Comparison of ENCODE assay signal across 8 cellular contexts in genomic region chr3:189355481-189356201, GRCh38.
DNase-seq lines count a peak whose midpoint lies in the region; TF ChIP-seq lines count a peak whose summit lies in the region.

No MANE protein-coding gene starts in this region.

- no peaks in the 10 kb centered on the region for H3K79me2 ChIP-seq in SK-N-SH (ENCODE audit: insufficient read depth)

- H3K4me2 ChIP-seq in SK-N-SH = no peak overlapping the region

- no peak for TF ChIP-seq EP300 in SK-N-SH (IDR thresholded peaks at IDR 0.05; ENCODE audit: borderline replicate concordance in 1 of 2, low read depth in 1 of 2, low read length in 1 of 2)

- H3K4me1 ChIP-seq in CD4-positive, alpha-beta memory T cell (ENCODE audit: insufficient read depth, low read length) = peaks cover 37% of the 10 kb centered on the region
- peaks cover 0 to 9% of the 10 kb centered on the region in 2 donors for H3K4me1 ChIP-seq in adrenal gland (replicated peaks in 1 of 2)
- peaks cover 21 to 22% of the 10 kb centered on the region in 2 donors for H3K4me1 ChIP-seq in mucosa of rectum (ENCODE audit: control insufficient read depth in 2 of 2, insufficient read depth in 2 of 2, low read length in 2 of 2)
- H3K4me1 ChIP-seq in SK-N-SH (ENCODE audit: control insufficient read depth in 1 of 2, insufficient read depth in 2 of 2, low read depth in 1 of 2, low read length in 1 of 2) = no peaks in the 10 kb centered on the region

- no peaks in the 10 kb centered on the region for H3K27me3 Mint-ChIP-seq in CD4-positive, alpha-beta memory T cell

- peak; percentile 69 to 79 (median 73) for DNase-seq in CD4-positive, alpha-beta memory T cell
- DNase-seq in NOMO-1 treated with DMSO at 0.1 percent for 48 hours (lab: John Stamatoyannopoulos, UW; ENCODE audit: unreplicated experiment) (peak; percentile 70), adrenal gland (peak in 4 of 7 donors; percentile 16 to 26 (median 20)), DMS79 treated with DMSO at 0.1 percent for 48 hours (lab: John Stamatoyannopoulos, UW) (no peak), NCI-H1105 treated with DMSO at 0.1 percent for 48 hours (lab: John Stamatoyannopoulos, UW) (no peak), nucleus accumbens (lab: John Stamatoyannopoulos, UW) (no peak), SK-N-SH (no peak)

- no peaks in the 10 kb centered on the region for H3K36me3 ChIP-seq in CD4-positive, alpha-beta memory T cell (ENCODE audit: insufficient read depth, low read length)
- H3K36me3 ChIP-seq in adrenal gland (replicated peaks in 1 of 2) (no peaks in the 10 kb centered on the region), mucosa of rectum (ENCODE audit: control insufficient read depth in 2 of 2, insufficient read depth in 2 of 2, low read length in 2 of 2) (no peaks in the 10 kb centered on the region), SK-N-SH (replicated peaks in 1 of 2; ENCODE audit: control insufficient read depth in 1 of 2, insufficient read depth in 2 of 2, low read length in 1 of 2) (no peaks in the 10 kb centered on the region)

- no peak for TF ChIP-seq RAD21 in SK-N-SH (IDR thresholded peaks at IDR 0.05; ENCODE audit: low read length)

- H4K20me1 ChIP-seq in SK-N-SH (ENCODE audit: insufficient read depth) = no peaks in the 10 kb centered on the region

- H3K27me3 ChIP-seq in CD4-positive, alpha-beta memory T cell (ENCODE audit: insufficient read depth, low read length) = no peaks in the 10 kb centered on the region
- H3K27me3 ChIP-seq in adrenal gland (no peaks in the 10 kb centered on the region), mucosa of rectum (ENCODE audit: control insufficient read depth in 2 of 2, insufficient read depth in 2 of 2, low read length in 2 of 2) (no peaks in the 10 kb centered on the region), SK-N-SH (ENCODE audit: insufficient read depth) (no peaks in the 10 kb centered on the region; the same call in 1 of the 2 replicates)

- H3K9me3 ChIP-seq in CD4-positive, alpha-beta memory T cell (ENCODE audit: control insufficient read depth in 1 of 2, low read length in 2 of 2) = no peaks in the 10 kb centered on the region
- no peaks in the 10 kb centered on the region for H3K9me3 ChIP-seq in adrenal gland (replicated peaks in 1 of 3)
- H3K9me3 ChIP-seq in mucosa of rectum (ENCODE audit: control insufficient read depth in 2 of 2, low read length in 2 of 2) = no peaks in the 10 kb centered on the region
- no peaks in the 10 kb centered on the region for H3K9me3 ChIP-seq in SK-N-SH

- peaks cover 0 to 2% (median 0%) of the 10 kb centered on the region in 8 donors for H3K9me3 Mint-ChIP-seq in CD4-positive, alpha-beta memory T cell

- peak overlapping the region in 1 of 2 donors; percentile 8 for H3K9ac ChIP-seq in mucosa of rectum (ENCODE audit: low read depth in 1 of 2, low read length in 2 of 2)
- no peak overlapping the region for H3K9ac ChIP-seq in SK-N-SH

- 45 to 50% (median 48%) methylated on average over 6 of the region's 6 CpGs for WGBS in adrenal gland, 4 donors
- 0% methylated on average over 6 of the region's 6 CpGs for WGBS in SK-N-SH (ENCODE audit: low lambda C conversion rate)

- H3K4me3 Mint-ChIP-seq in CD4-positive, alpha-beta memory T cell = peak overlapping the region; percentile 55 to 83 (median 74)

- H3K27ac Mint-ChIP-seq in CD4-positive, alpha-beta memory T cell = peak overlapping the region; percentile 64 to 97 (median 93)

- H3K4me3 ChIP-seq in CD4-positive, alpha-beta memory T cell (ENCODE audit: low read length in 2 of 2) = no peak overlapping the region
- H3K4me3 ChIP-seq in adrenal gland (no peak overlapping the region), mucosa of rectum (ENCODE audit: low read length in 2 of 2) (no peak overlapping the region), SK-N-SH (ENCODE audit: low read depth in 2 of 2, low read length in 1 of 2) (no peak overlapping the region)

- no peaks in the 10 kb centered on the region for H3K36me3 Mint-ChIP-seq in CD4-positive, alpha-beta memory T cell

- H3K9me2 ChIP-seq in SK-N-SH = no peaks in the 10 kb centered on the region

- TF ChIP-seq CTCF in adrenal gland (IDR thresholded peaks at IDR 0.05) (no peak), SK-N-SH (IDR thresholded peaks at IDR 0.05) (no peak)

- H3K4me1 Mint-ChIP-seq in CD4-positive, alpha-beta memory T cell = peaks cover 23 to 34% (median 31%) of the 10 kb centered on the region in 4 donors

- peak overlapping the region; percentile 30 for H3K27ac ChIP-seq in CD4-positive, alpha-beta memory T cell (ENCODE audit: low read depth, low read length)
- H3K27ac ChIP-seq in adrenal gland (peak overlapping the region in 1 of 5 donors; percentile 0), mucosa of rectum (ENCODE audit: low read depth in 2 of 2, low read length in 2 of 2) (peak overlapping the region; percentile 78 to 81), SK-N-SH (ENCODE audit: low read depth in 2 of 2, low read length in 1 of 2) (no peak overlapping the region)

- POLR2A ChIA-PET in CD4-positive, alpha-beta memory T cell (lab: Charles Lee; ENCODE audit: partially characterized antibody) = interaction anchor here (0.8 to 2.5 kb wide), 7 partner anchors 11 to 224 kb away, joined by 3 to 46 read pairs (median 5); no protein-coding TSS in a partner anchor
- POLR2A ChIA-PET in SK-N-SH (lab: Yijun Ruan, JAX) = no interaction called here

- TF ChIP-seq POLR2A in adrenal gland (IDR thresholded peaks at IDR 0.05) = no peak

- CTCF ChIA-PET in CD4-positive, alpha-beta memory T cell (lab: Charles Lee; ENCODE audit: partially characterized antibody) = interaction anchor here (0.6 to 3.1 kb wide), 15 partner anchors 9 to 1614 kb away, joined by 3 to 20 read pairs (median 4); no protein-coding TSS in a partner anchor
- CTCF ChIA-PET in SK-N-SH (lab: Yijun Ruan, JAX) = no interaction called here

- no peaks in the 10 kb centered on the region for H3F3A ChIP-seq in SK-N-SH (replicated peaks; ENCODE audit: insufficient read depth)

- H2AFZ ChIP-seq in SK-N-SH (ENCODE audit: low read depth) = no peak overlapping the region

- intact Hi-C loops in CD4-positive, alpha-beta memory T cell (cut with micrococcal nuclease) = loop anchor here (1.0 to 5.0 kb wide), 2 partner anchors 31 to 68 kb away; no protein-coding TSS in a partner anchor
- intact Hi-C loops in adrenal gland (cut with DNase I) = no loop called here

TF ChIP-seq in SK-N-SH, 30 proteins besides CTCF, POLR2A, EP300 and RAD21:
- TF ChIP-seq YY1 (IDR thresholded peaks at IDR 0.05; ENCODE audit: low read depth) (no peak), MAX (IDR thresholded peaks at IDR 0.05; ENCODE audit: low read depth) (no peak), MXI1 (IDR thresholded peaks at IDR 0.05; ENCODE audit: low read depth, low read length) (no peak), POLR2AphosphoS5 (IDR thresholded peaks at IDR 0.05; ENCODE audit: low read depth, low read length) (no peak), SMC3 (IDR thresholded peaks at IDR 0.05; ENCODE audit: low read depth, low read length) (no peak), CHD2 (IDR thresholded peaks at IDR 0.05; ENCODE audit: low read length, partially characterized antibody) (no peak), EZH2phosphoT487 (IDR thresholded peaks at IDR 0.05; ENCODE audit: borderline replicate concordance, low read depth) (no peak), JUND (IDR thresholded peaks at IDR 0.05) (no peak), PBX3 (IDR thresholded peaks at IDR 0.05) (no peak), FOXJ3 (CRISPR knock-in tag; IDR thresholded peaks at IDR 0.05) (no peak), ELF1 (IDR thresholded peaks at IDR 0.05) (no peak), GATA2 (CRISPR knock-in tag; IDR thresholded peaks at IDR 0.05) (no peak), IRF3 (IDR thresholded peaks at IDR 0.05; ENCODE audit: low read depth, low read length) (no peak)

Comparison
In these comparisons a context has a peak if more than half of its experiments do, and no peak if none do; other contexts are left out.
1. DNase-seq: peak in CD4-positive, alpha-beta memory T cell (5 of 5), NOMO-1 treated with DMSO at 0.1 percent for 48 hours (single experiment) and adrenal gland (4 of 7); none in DMS79 treated with DMSO at 0.1 percent for 48 hours (single experiment), NCI-H1105 treated with DMSO at 0.1 percent for 48 hours (single experiment), nucleus accumbens (0 of 56) and SK-N-SH (single experiment).
2. H3K27ac ChIP-seq: peak in CD4-positive, alpha-beta memory T cell (single experiment) and mucosa of rectum (2 of 2); none in SK-N-SH (0 of 2).